In the genomic region with DNA sequence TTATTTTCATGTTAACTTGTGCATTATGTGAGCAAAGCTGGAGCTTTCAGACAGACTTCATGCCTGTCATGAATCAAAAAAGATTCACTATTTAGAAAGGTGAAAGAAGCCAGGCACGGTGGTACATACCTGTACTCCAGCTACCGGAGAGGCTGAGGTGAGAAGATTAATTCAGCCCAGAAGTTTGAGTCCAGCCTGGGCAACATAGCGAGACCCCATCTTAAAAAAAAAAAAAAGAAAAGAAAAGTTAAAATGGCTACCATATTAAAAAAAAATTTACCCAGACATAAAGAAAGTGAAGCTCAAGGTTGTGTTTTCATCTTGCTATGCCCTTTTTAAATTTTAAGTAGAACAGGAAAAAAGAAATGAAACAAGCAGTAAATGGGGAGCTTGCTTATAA, we compare ENCODE assay signal across 11 cellular contexts. TPM values are rescaled to one million over a fixed set of nuclear protein-coding genes. Genes with fewer than 3 reads are reported as not detected.
A peak's percentile ranks its signal among the peaks of the same experiment; 100 is the strongest.
DNase-seq lines count a peak whose midpoint lies in the region; ATAC-seq and TF ChIP-seq lines count a peak whose summit lies in the region.
"Had no signal": no experiment of that assay in that cellular context is flagged by ENCODE, and none has a peak within 500 bp of the region (broad histone marks: within the 10 kb centered on the region; RNA-seq: fewer than 3 reads in every experiment).

No MANE protein-coding gene starts in this region.

- peak overlapping the region; percentile 82 to 83 for H3K27ac ChIP-seq in left lung
- H3K27ac ChIP-seq in subcutaneous abdominal adipose tissue (ENCODE audit: low read depth, low read length): peak overlapping the region; percentile 73

- H3K4me1 Mint-ChIP-seq in activated T-cell treated with anti-CD3 and anti-CD28 coated beads, Interleukin-2, amount 50 U/mL, for 24 hours (ENCODE audit: low read depth): peaks cover 74% of the 10 kb centered on the region
- H3K4me1 Mint-ChIP-seq in activated T-helper 2 cell treated with anti-CD3 and anti-CD28 coated beads, Interferon-gamma antibody, Interleukin-2, Interleukin-4, amounts not matched to agents 10 μg/mL and 5 μg/mL and 100 μg/mL, durations not matched to agents 14 hours and 24 hours and 36 hours (ENCODE audit: low read depth): peaks cover 51% of the 10 kb centered on the region

- intact Hi-C loops in activated T-helper 2 cell treated with anti-CD3 and anti-CD28 coated beads, Interferon-gamma antibody, Interleukin-2, Interleukin-4, amounts not matched to agents 10 μg/mL and 5 μg/mL and 100 μg/mL, durations not matched to agents 14 hours and 24 hours and 36 hours (cut with micrococcal nuclease): no loop called here
- intact Hi-C loops in left lung (cut with DNase I): no loop called here

- H3K4me1 ChIP-seq in left lung (peaks cover 13 to 66% of the 10 kb centered on the region in 2 donors), subcutaneous abdominal adipose tissue (ENCODE audit: control insufficient read depth in 5 of 5, insufficient read depth in 5 of 5, low read length in 5 of 5) (peaks cover 10 to 32% (median 25%) of the 10 kb centered on the region in 5 donors)

- H3K4me3 Mint-ChIP-seq in activated T-cell treated with anti-CD3 and anti-CD28 coated beads, Interleukin-2, amount 50 U/mL, for 24 hours: peak overlapping the region; percentile 77
- H3K4me3 Mint-ChIP-seq in activated T-helper 2 cell treated with anti-CD3 and anti-CD28 coated beads, Interferon-gamma antibody, Interleukin-2, Interleukin-4, amounts not matched to agents 10 μg/mL and 5 μg/mL and 100 μg/mL, durations not matched to agents 14 hours and 24 hours and 36 hours (ENCODE audit: low read depth): peak overlapping the region; percentile 83

- DNase-seq in activated T-cell treated with anti-CD3 and anti-CD28 coated beads, Interleukin-2, amount 50 U/mL, for 24 hours: no peak
- DNase-seq in activated T-cell treated with anti-CD3 and anti-CD28 coated beads for 4 hours (no peak), left lung (no peak), globus pallidus (ENCODE audit: low spot score) (no peak), C1 segment of cervical spinal cord (lab: John Stamatoyannopoulos, UW) (no peak), CD1c-positive myeloid dendritic cell (ENCODE audit: extremely low spot score) (no peak)
- no peak for DNase-seq in activated T-helper 2 cell treated with anti-CD3 and anti-CD28 coated beads, Interferon-gamma antibody, Interleukin-2, Interleukin-4, amounts not matched to agents 10 μg/mL and 5 μg/mL and 100 μg/mL, durations not matched to agents 14 hours and 24 hours and 36 hours (ENCODE audit: low spot score)
- DNase-seq: H7, NCI-H1105 treated with DMSO at 0.1 percent for 48 hours, NCI-H510A had no signal

- no peak for TF ChIP-seq CTCF in left lung (IDR thresholded peaks at IDR 0.05)

- H3K9me3 ChIP-seq in left lung: no peaks in the 10 kb centered on the region
- H3K9me3 ChIP-seq in subcutaneous abdominal adipose tissue (ENCODE audit: control insufficient read depth in 5 of 5, low read length in 5 of 5): no peaks in the 10 kb centered on the region

- H3K27me3 ChIP-seq in left lung: no peaks in the 10 kb centered on the region
- H3K27me3 ChIP-seq in subcutaneous abdominal adipose tissue (ENCODE audit: control insufficient read depth in 5 of 5, insufficient read depth in 4 of 5, low read length in 5 of 5): no peaks in the 10 kb centered on the region

- H3K36me3 ChIP-seq in left lung (peaks cover 0 to 11% of the 10 kb centered on the region in 2 donors), subcutaneous abdominal adipose tissue (ENCODE audit: control insufficient read depth in 5 of 5, insufficient read depth in 5 of 5, low read length in 5 of 5) (peaks cover 0 to 1% (median under 1%) of the 10 kb centered on the region in 5 donors)

- peaks cover 61% of the 10 kb centered on the region for H3K36me3 Mint-ChIP-seq in activated T-cell treated with anti-CD3 and anti-CD28 coated beads, Interleukin-2, amount 50 U/mL, for 24 hours (ENCODE audit: low read depth)
- peaks cover 64% of the 10 kb centered on the region for H3K36me3 Mint-ChIP-seq in activated T-helper 2 cell treated with anti-CD3 and anti-CD28 coated beads, Interferon-gamma antibody, Interleukin-2, Interleukin-4, amounts not matched to agents 10 μg/mL and 5 μg/mL and 100 μg/mL, durations not matched to agents 14 hours and 24 hours and 36 hours (ENCODE audit: low read depth)

- no peak for ATAC-seq in left lung

- H3K27ac Mint-ChIP-seq in activated T-cell treated with anti-CD3 and anti-CD28 coated beads, Interleukin-2, amount 50 U/mL, for 24 hours: peak overlapping the region; percentile 92
- H3K27ac Mint-ChIP-seq in activated T-helper 2 cell treated with anti-CD3 and anti-CD28 coated beads, Interferon-gamma antibody, Interleukin-2, Interleukin-4, amounts not matched to agents 10 μg/mL and 5 μg/mL and 100 μg/mL, durations not matched to agents 14 hours and 24 hours and 36 hours: peak overlapping the region; percentile 92

- no peak overlapping the region for H3K9ac ChIP-seq in subcutaneous abdominal adipose tissue (ENCODE audit: low read length in 5 of 5)

- no peaks in the 10 kb centered on the region for H3K9me3 Mint-ChIP-seq in activated T-cell treated with anti-CD3 and anti-CD28 coated beads, Interleukin-2, amount 50 U/mL, for 24 hours
- peaks cover 9% of the 10 kb centered on the region for H3K9me3 Mint-ChIP-seq in activated T-helper 2 cell treated with anti-CD3 and anti-CD28 coated beads, Interferon-gamma antibody, Interleukin-2, Interleukin-4, amounts not matched to agents 10 μg/mL and 5 μg/mL and 100 μg/mL, durations not matched to agents 14 hours and 24 hours and 36 hours

- H3K27me3 Mint-ChIP-seq in activated T-cell treated with anti-CD3 and anti-CD28 coated beads, Interleukin-2, amount 50 U/mL, for 24 hours: no peaks in the 10 kb centered on the region
- no peaks in the 10 kb centered on the region for H3K27me3 Mint-ChIP-seq in activated T-helper 2 cell treated with anti-CD3 and anti-CD28 coated beads, Interferon-gamma antibody, Interleukin-2, Interleukin-4, amounts not matched to agents 10 μg/mL and 5 μg/mL and 100 μg/mL, durations not matched to agents 14 hours and 24 hours and 36 hours (ENCODE audit: low read depth)

- H3K4me3 ChIP-seq in left lung: peak overlapping the region; percentile 10 to 43
- peak overlapping the region in 3 of 5 donors; percentile 27 to 62 (median 59) for H3K4me3 ChIP-seq in subcutaneous abdominal adipose tissue (ENCODE audit: low read depth in 1 of 5, low read length in 5 of 5)

RNA-seq across cellular contexts. Expression of gene CASS4, which starts 0.9 kb away (rescaled TPM):
- 4.6 and 4.7 TPM in 2 replicates for total RNA-seq in activated T-helper 2 cell treated with anti-CD3 and anti-CD28 coated beads, Interferon-gamma antibody, Interleukin-2, Interleukin-4, amounts not matched to agents 10 μg/mL and 5 μg/mL and 100 μg/mL, durations not matched to agents 14 hours and 24 hours and 36 hours
- 10 to 100 TPM; 14.4 to 28.1 TPM for total RNA-seq in left lung
- total RNA-seq: H7 had no signal

RNA-seq across cellular contexts. Expression of gene CSTF1, which starts 20.5 kb away (rescaled TPM):
- 51.2 and 52.1 TPM in 2 replicates for total RNA-seq in activated T-helper 2 cell treated with anti-CD3 and anti-CD28 coated beads, Interferon-gamma antibody, Interleukin-2, Interleukin-4, amounts not matched to agents 10 μg/mL and 5 μg/mL and 100 μg/mL, durations not matched to agents 14 hours and 24 hours and 36 hours
- total RNA-seq in left lung: 10 to 100 TPM; 30.0 to 34.3 TPM

RNA-seq across cellular contexts. Expression of gene AURKA, which starts 20.9 kb away (rescaled TPM):
- total RNA-seq in activated T-helper 2 cell treated with anti-CD3 and anti-CD28 coated beads, Interferon-gamma antibody, Interleukin-2, Interleukin-4, amounts not matched to agents 10 μg/mL and 5 μg/mL and 100 μg/mL, durations not matched to agents 14 hours and 24 hours and 36 hours: 64.8 and 71.1 TPM in 2 replicates
- 10 to 100 TPM in 1 of 2 donors, 1 to 10 TPM in 1; 3.7 to 22.3 TPM for total RNA-seq in left lung

RNA-seq across cellular contexts. Expression of gene FAM210B, which starts 54.2 kb away (rescaled TPM):
- total RNA-seq in activated T-helper 2 cell treated with anti-CD3 and anti-CD28 coated beads, Interferon-gamma antibody, Interleukin-2, Interleukin-4, amounts not matched to agents 10 μg/mL and 5 μg/mL and 100 μg/mL, durations not matched to agents 14 hours and 24 hours and 36 hours: 9.2 TPM in 2 replicates
- total RNA-seq in left lung: 10 to 100 TPM; 32.0 to 65.1 TPM

RNA-seq across cellular contexts. Expression of gene RTF2, which starts 55.5 kb away (rescaled TPM):
- total RNA-seq in activated T-helper 2 cell treated with anti-CD3 and anti-CD28 coated beads, Interferon-gamma antibody, Interleukin-2, Interleukin-4, amounts not matched to agents 10 μg/mL and 5 μg/mL and 100 μg/mL, durations not matched to agents 14 hours and 24 hours and 36 hours: 103 and 107 TPM in 2 replicates
- total RNA-seq in left lung: 10 to 100 TPM; 68.2 to 85.1 TPM
